ENCODE assay signal across 20 cellular contexts in genomic region chr3:125143538-125143937, GRCh38.
DNase-seq lines count a peak whose midpoint lies in the region; ATAC-seq and TF ChIP-seq lines count a peak whose summit lies in the region.
"Had no signal": no experiment of that assay in that cellular context is flagged by ENCODE, and none has a peak within 500 bp of the region (broad histone marks: within the 10 kb centered on the region; RNA-seq: fewer than 3 reads in every experiment).

No MANE protein-coding gene starts in this region.

- intact Hi-C loops in heart left ventricle (cut with DNase I) = loop anchor here in 8 of 10 donors (2.0 to 10.0 kb wide), 8 partner anchors 79 to 146 kb away; partner anchors contain the start of gene HEG1 (in 3 of the 8)
- intact Hi-C loops in left ventricle myocardium superior (cut with micrococcal nuclease) = loop anchor here (5.0 kb wide), 1 partner anchor 81 kb away; no protein-coding TSS in a partner anchor
- intact Hi-C loops in ascending aorta (cut with DNase I) = no loop called here

- peak in 2 of 4 donors; percentile 2 to 13 for ATAC-seq in heart left ventricle
- ATAC-seq in left ventricle myocardium superior = no peak
- ATAC-seq in lung (ENCODE audit: insufficient read depth, low FRiP score) = peak; percentile 22
- ATAC-seq in stimulated activated memory B cell treated with anti-CD40 and anti-IgM and Interleukin-4, amounts not matched to agents 10 μg/mL and 1 μg/mL and 100 μg/mL, for 72 hours = no peak
- ATAC-seq: A549; activated CD4-positive, CD25-positive, alpha-beta regulatory T cell treated with anti-CD3 and anti-CD28 coated beads, Interleukin-2, amount 50 U/mL, for 24 hours; activated T-cell treated with anti-CD3 and anti-CD28 coated beads, Interleukin-2, amount 50 U/mL, for 72 hours; pancreas; PC-3 had no signal

- H3K4me3 Mint-ChIP-seq in stimulated activated memory B cell treated with anti-CD40 and anti-IgM and Interleukin-4, amounts not matched to agents 10 μg/mL and 1 μg/mL and 100 μg/mL, for 72 hours = no peak overlapping the region

- 81 to 93% (median 90%) methylated on average over 3 of the region's 3 CpGs for WGBS in heart left ventricle, 4 donors
- WGBS in lung, 2 donors = 75 to 84% methylated on average over 3 of the region's 3 CpGs

- no peaks in the 10 kb centered on the region for H3K27me3 Mint-ChIP-seq in stimulated activated memory B cell treated with anti-CD40 and anti-IgM and Interleukin-4, amounts not matched to agents 10 μg/mL and 1 μg/mL and 100 μg/mL, for 72 hours
- H3K27me3 Mint-ChIP-seq: activated naive CD8-positive, alpha-beta T cell had no signal

- H3K9me3 ChIP-seq in heart left ventricle (no peaks in the 10 kb centered on the region), ascending aorta (no peaks in the 10 kb centered on the region), lung (ENCODE audit: control insufficient read depth in 2 of 2, insufficient read depth in 1 of 2, low read length in 1 of 2) (peaks cover 0 to 4% of the 10 kb centered on the region in 2 donors)
- H3K9me3 ChIP-seq: A549, pancreas, vagina had no signal

- peak overlapping the region in 8 of 12 donors; percentile 6 to 96 (median 55) for H3K27ac ChIP-seq in heart left ventricle
- peak overlapping the region; percentile 64 to 78 for H3K27ac ChIP-seq in ascending aorta
- peak overlapping the region in 1 of 2 donors; percentile 64 for H3K27ac ChIP-seq in lung (ENCODE audit: low read depth in 1 of 2, low read length in 1 of 2)
- H3K27ac ChIP-seq: A549, pancreas, SK-N-MC had no signal

- peak overlapping the region; percentile 94 for H3K27ac Mint-ChIP-seq in stimulated activated memory B cell treated with anti-CD40 and anti-IgM and Interleukin-4, amounts not matched to agents 10 μg/mL and 1 μg/mL and 100 μg/mL, for 72 hours
- H3K27ac Mint-ChIP-seq: activated naive CD8-positive, alpha-beta T cell; activated T-cell treated with anti-CD3 and anti-CD28 coated beads, Interleukin-2, amount 50 U/mL, for 72 hours had no signal

- DNase-seq in heart left ventricle (peak in 1 of 5 donors; percentile 42), left ventricle myocardium superior (no peak), ascending aorta (ENCODE audit: low spot score in 2 of 2) (no peak), lung (ENCODE audit: low spot score) (no peak)
- no peak for DNase-seq in stimulated activated naive CD4-positive, alpha-beta T cell treated with Interleukin-2 at 50 U/mL for 16 hours (lab: John Stamatoyannopoulos, UW)
- DNase-seq in stimulated activated CD4-positive, alpha-beta T cell treated with anti-CD3 and anti-CD28 coated beads, Interleukin-4, amount 100 ng/mL, for 1 hour = no peak
- no peak for DNase-seq in effector CD4-positive, alpha-beta T cell
- DNase-seq: activated T-cell treated with anti-CD3 and anti-CD28 coated beads, Interleukin-2, amount 50 U/mL, for 72 hours; C1 segment of cervical spinal cord; dorsolateral prefrontal cortex; NCI-H774; pancreas; PC-3; T1000 had no signal

- H3K27me3 ChIP-seq in heart left ventricle (no peaks in the 10 kb centered on the region), ascending aorta (no peaks in the 10 kb centered on the region), lung (ENCODE audit: control insufficient read depth, insufficient read depth) (no peaks in the 10 kb centered on the region)
- H3K27me3 ChIP-seq: dorsolateral prefrontal cortex, pancreas, vagina had no signal

- H3K4me1 Mint-ChIP-seq in stimulated activated memory B cell treated with anti-CD40 and anti-IgM and Interleukin-4, amounts not matched to agents 10 μg/mL and 1 μg/mL and 100 μg/mL, for 72 hours = peaks cover 81% of the 10 kb centered on the region

- TF ChIP-seq POLR2A in heart left ventricle (IDR thresholded peaks at IDR 0.05) = no peak

- H3K4me1 ChIP-seq in heart left ventricle (peaks cover 10 to 88% (median 73%) of the 10 kb centered on the region in 12 donors), ascending aorta (peaks cover 19 to 39% of the 10 kb centered on the region in 2 donors), lung (ENCODE audit: control insufficient read depth in 2 of 2, insufficient read depth in 2 of 2, low read length in 2 of 2) (peaks cover 0 to 38% of the 10 kb centered on the region in 2 donors)
- H3K4me1 ChIP-seq: A549, pancreas had no signal

- no peaks in the 10 kb centered on the region for H3K9me3 Mint-ChIP-seq in stimulated activated memory B cell treated with anti-CD40 and anti-IgM and Interleukin-4, amounts not matched to agents 10 μg/mL and 1 μg/mL and 100 μg/mL, for 72 hours
- H3K9me3 Mint-ChIP-seq: activated T-cell treated with anti-CD3 and anti-CD28 coated beads, Interleukin-2, amount 50 U/mL, for 72 hours had no signal

- no peaks in the 10 kb centered on the region for H3K36me3 ChIP-seq in heart left ventricle
- H3K36me3 ChIP-seq in ascending aorta = no peaks in the 10 kb centered on the region
- no peaks in the 10 kb centered on the region for H3K36me3 ChIP-seq in lung (ENCODE audit: control insufficient read depth in 2 of 2, insufficient read depth in 2 of 2, low read length in 2 of 2)
- H3K36me3 ChIP-seq: pancreas, vagina had no signal

- no peak for TF ChIP-seq CTCF in heart left ventricle (IDR thresholded peaks at IDR 0.05)
- TF ChIP-seq CTCF in ascending aorta (IDR thresholded peaks at IDR 0.05) = no peak
- no peak for TF ChIP-seq CTCF in lung (IDR thresholded peaks at IDR 0.05; ENCODE audit: control extremely low read depth, extremely low read depth)

- H3K4me3 ChIP-seq in heart left ventricle (no peak overlapping the region), ascending aorta (no peak overlapping the region), lung (no peak overlapping the region)
- H3K4me3 ChIP-seq: A549, dorsolateral prefrontal cortex, pancreas, SK-N-MC, vagina had no signal

- no peaks in the 10 kb centered on the region for H3K36me3 Mint-ChIP-seq in stimulated activated memory B cell treated with anti-CD40 and anti-IgM and Interleukin-4, amounts not matched to agents 10 μg/mL and 1 μg/mL and 100 μg/mL, for 72 hours
